In the genomic region with DNA sequence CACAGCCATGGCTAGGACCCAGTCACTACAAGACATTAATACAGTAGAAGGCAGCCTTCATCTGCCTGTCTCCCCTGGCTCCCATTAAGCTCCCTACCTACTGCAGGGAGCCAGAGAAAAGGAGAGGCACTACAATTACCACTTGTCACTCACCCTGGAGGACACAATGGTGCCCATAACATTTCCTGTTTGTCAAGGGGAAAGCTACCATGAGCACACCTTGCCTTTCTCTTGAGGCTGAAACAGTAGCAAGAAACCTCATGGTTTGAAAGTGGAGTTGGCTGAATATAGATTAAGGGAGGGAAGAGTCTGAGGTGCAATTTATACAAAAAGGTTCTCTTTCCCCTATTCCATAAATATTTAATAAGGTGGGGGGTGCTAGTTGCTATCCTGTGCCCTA, we compare ENCODE assay signal across 20 cellular contexts. TPM values are rescaled to one million over a fixed set of nuclear protein-coding genes. Genes with fewer than 3 reads are reported as not detected.
DNase-seq lines count a peak whose midpoint lies in the region; ATAC-seq and TF ChIP-seq lines count a peak whose summit lies in the region.
"Had no signal": no experiment of that assay in that cellular context is flagged by ENCODE, and none has a peak within 500 bp of the region (broad histone marks: within the 10 kb centered on the region; RNA-seq: fewer than 3 reads in every experiment).

No MANE protein-coding gene starts in this region.

- intact Hi-C loops in aorta (cut with DNase I) = no loop called here

- peaks cover 29% of the 10 kb centered on the region for H3K4me1 Mint-ChIP-seq in activated T-cell treated with anti-CD3 and anti-CD28 coated beads, Interleukin-2, amount 50 U/mL, for 72 hours (ENCODE audit: low read depth)
- H3K4me1 Mint-ChIP-seq in activated T-helper 17 cell treated with anti-CD3 and anti-CD28 coated beads, Interleukin-2, amount 50 U/mL, for 72 hours = no peaks in the 10 kb centered on the region

- H3K4me3 ChIP-seq in neutrophil (ENCODE audit: low read depth in 1 of 2, low read length in 1 of 2) (no peak overlapping the region), aorta (ENCODE audit: low read length in 2 of 2) (no peak overlapping the region)
- H3K4me3 ChIP-seq: MG63, transverse colon had no signal

- H3K27ac ChIP-seq in neutrophil = peak overlapping the region; percentile 50
- H3K27ac ChIP-seq in aorta (ENCODE audit: low read depth in 1 of 2, low read length in 2 of 2) = no peak overlapping the region
- H3K27ac ChIP-seq: brain microvascular endothelial cell, transverse colon had no signal

- H3K4me3 Mint-ChIP-seq in activated T-cell treated with anti-CD3 and anti-CD28 coated beads, Interleukin-2, amount 50 U/mL, for 72 hours = no peak overlapping the region
- no peak overlapping the region for H3K4me3 Mint-ChIP-seq in activated T-helper 17 cell treated with anti-CD3 and anti-CD28 coated beads, Interleukin-2, amount 50 U/mL, for 72 hours
- H3K4me3 Mint-ChIP-seq: activated naive CD4-positive, alpha-beta T cell treated with anti-CD3 and anti-CD28 coated beads, Interleukin-2, amount 10 ng/mL, durations not matched to agents 7 days and 5 days; HFFc6; IgD-negative memory B cell had no signal

- H3K9me3 ChIP-seq in neutrophil = no peaks in the 10 kb centered on the region
- no peaks in the 10 kb centered on the region for H3K9me3 ChIP-seq in aorta (ENCODE audit: control insufficient read depth, low read length)
- H3K9me3 ChIP-seq: MG63, transverse colon had no signal

- H3K36me3 ChIP-seq in neutrophil = peaks cover 76% of the 10 kb centered on the region
- H3K36me3 ChIP-seq in aorta (ENCODE audit: control insufficient read depth in 1 of 2, insufficient read depth in 2 of 2, low read length in 1 of 2) = peaks cover 3 to 9% of the 10 kb centered on the region in 2 donors

- no peak for ATAC-seq in activated T-cell treated with anti-CD3 and anti-CD28 coated beads, Interleukin-2, amount 50 U/mL, for 72 hours (replicated peaks in 1 of 2)
- peak; percentile 23 for ATAC-seq in activated T-helper 17 cell treated with anti-CD3 and anti-CD28 coated beads, Interleukin-2, amount 50 U/mL, for 72 hours (replicated peaks)
- no peak for ATAC-seq in GM18502 (IDR thresholded peaks at IDR 0.05; ENCODE audit: poor library complexity, unreplicated experiment)
- ATAC-seq in aorta (ENCODE audit: low FRiP score) = no peak

- peak overlapping the region; percentile 72 for H3K27ac Mint-ChIP-seq in activated T-cell treated with anti-CD3 and anti-CD28 coated beads, Interleukin-2, amount 50 U/mL, for 72 hours
- peak overlapping the region; percentile 14 for H3K27ac Mint-ChIP-seq in activated T-helper 17 cell treated with anti-CD3 and anti-CD28 coated beads, Interleukin-2, amount 50 U/mL, for 72 hours
- H3K27ac Mint-ChIP-seq: activated naive CD4-positive, alpha-beta T cell treated with anti-CD3 and anti-CD28 coated beads, Interleukin-2, amount 10 ng/mL, durations not matched to agents 7 days and 5 days; HFFc6 had no signal

- no peaks in the 10 kb centered on the region for H3K27me3 Mint-ChIP-seq in activated T-cell treated with anti-CD3 and anti-CD28 coated beads, Interleukin-2, amount 50 U/mL, for 72 hours (ENCODE audit: low read depth)
- no peaks in the 10 kb centered on the region for H3K27me3 Mint-ChIP-seq in activated T-helper 17 cell treated with anti-CD3 and anti-CD28 coated beads, Interleukin-2, amount 50 U/mL, for 72 hours
- H3K27me3 Mint-ChIP-seq: activated naive CD4-positive, alpha-beta T cell treated with anti-CD3 and anti-CD28 coated beads, Interleukin-2, amount 10 ng/mL, durations not matched to agents 7 days and 5 days; IgD-negative memory B cell had no signal

- no peaks in the 10 kb centered on the region for H3K9me3 Mint-ChIP-seq in activated T-cell treated with anti-CD3 and anti-CD28 coated beads, Interleukin-2, amount 50 U/mL, for 72 hours
- H3K9me3 Mint-ChIP-seq in activated T-helper 17 cell treated with anti-CD3 and anti-CD28 coated beads, Interleukin-2, amount 50 U/mL, for 72 hours = no peaks in the 10 kb centered on the region
- H3K9me3 Mint-ChIP-seq: activated naive CD4-positive, alpha-beta T cell treated with anti-CD3 and anti-CD28 coated beads, Interleukin-2, amount 10 ng/mL, durations not matched to agents 7 days and 5 days; HFFc6; IgD-negative memory B cell had no signal

- H3K4me1 ChIP-seq in neutrophil (ENCODE audit: control insufficient read depth in 1 of 2, insufficient read depth in 1 of 2, low read depth in 1 of 2, low read length in 1 of 2) (peaks cover 11 to 17% of the 10 kb centered on the region in 2 experiments), aorta (ENCODE audit: control insufficient read depth in 1 of 2, insufficient read depth in 2 of 2, low read length in 2 of 2) (no peaks in the 10 kb centered on the region)

- DNase-seq in activated T-cell treated with anti-CD3 and anti-CD28 coated beads, Interleukin-2, amount 50 U/mL, for 72 hours = no peak
- no peak for DNase-seq in activated T-cell treated with anti-CD3 and anti-CD28 coated beads, Interleukin-2, amount 50 U/mL, for 1 hour
- DNase-seq in NCI-H146 treated with DMSO at 0.1 percent for 48 hours (lab: John Stamatoyannopoulos, UW; ENCODE audit: unreplicated experiment) (peak; percentile 34), aorta (no peak)
- DNase-seq in NK-92 treated with Interleukin-12 subunit alpha and Interleukin-12 subunit beta, amount 100 ng/mL, for 24 hours (lab: John Stamatoyannopoulos, UW) = no peak
- DNase-seq: activated CD4-positive, alpha-beta T cell treated with anti-CD3 and anti-CD28 coated beads for 4 hours; activated CD8-positive, alpha-beta memory T cell treated with anti-CD3 and anti-CD28 coated beads, Interleukin-2, amount 50 U/mL, for 48 hours; activated naive CD4-positive, alpha-beta T cell treated with anti-CD3 and anti-CD28 coated beads, Interleukin-2, amount 10 ng/mL, durations not matched to agents 7 days and 5 days; brain microvascular endothelial cell; EL; HFFc6; hippocampal formation; mammary epithelial cell; MG63; stimulated activated naive CD4-positive, alpha-beta T cell treated with Interleukin-2 at 50 U/mL for 16 hours; transverse colon had no signal

- peaks cover 4 to 20% of the 10 kb centered on the region in 2 donors for H3K36me3 Mint-ChIP-seq in activated T-cell treated with anti-CD3 and anti-CD28 coated beads, Interleukin-2, amount 50 U/mL, for 72 hours (ENCODE audit: insufficient read depth in 2 of 2)
- H3K36me3 Mint-ChIP-seq in activated T-helper 17 cell treated with anti-CD3 and anti-CD28 coated beads, Interleukin-2, amount 50 U/mL, for 72 hours (ENCODE audit: low read depth) = peaks cover 99% of the 10 kb centered on the region

- no peak for TF ChIP-seq CTCF in neutrophil (IDR thresholded peaks at IDR 0.05)

- H3K27me3 ChIP-seq in neutrophil (no peaks in the 10 kb centered on the region), aorta (ENCODE audit: control insufficient read depth in 1 of 2, insufficient read depth in 2 of 2, low read length in 1 of 2) (no peaks in the 10 kb centered on the region)
- H3K27me3 ChIP-seq: brain microvascular endothelial cell, MG63, transverse colon had no signal

RNA-seq across cellular contexts. Expression of gene STK38, which starts 27.9 kb away (rescaled TPM):
- 10 to 100 TPM; 30.7 to 34.4 TPM for total RNA-seq in activated T-cell treated with anti-CD3 and anti-CD28 coated beads, Interleukin-2, amount 50 U/mL, for 72 hours
- 10 to 100 TPM; 24.4 to 34.3 TPM for total RNA-seq in activated T-helper 17 cell treated with anti-CD3 and anti-CD28 coated beads, Interleukin-2, amount 50 U/mL, for 72 hours
- 10 to 100 TPM; 25.2 to 38.0 TPM for total RNA-seq in aorta
- polyA plus RNA-seq in aorta = 10 to 100 TPM; 14.9 to 16.2 TPM
